Comparison of ENCODE assay signal across 8 cellular contexts in genomic region chr14:100155049-100155621, GRCh38. TPM values are rescaled to one million over a fixed set of nuclear protein-coding genes. Genes with fewer than 3 reads are reported as not detected.
DNase-seq lines count a peak whose midpoint lies in the region; ATAC-seq and TF ChIP-seq lines count a peak whose summit lies in the region.

No MANE protein-coding gene starts in this region.

- TF ChIP-seq POLR2A in thyroid gland (IDR thresholded peaks at IDR 0.05) = no peak

- H3K4me1 ChIP-seq in Caco-2 = peaks cover 13% of the 10 kb centered on the region; the same call in 1 of the 2 replicates
- H3K4me1 ChIP-seq in left ventricle myocardium inferior = peaks cover 15% of the 10 kb centered on the region
- peaks cover 47 to 75% of the 10 kb centered on the region in 2 donors for H3K4me1 ChIP-seq in thyroid gland

- POLR2A ChIA-PET in Caco-2 (lab: Charles Lee) (no interaction called here), WTC11 (lab: Charles Lee) (interaction anchor here (0.6 to 1.1 kb wide), 3 partner anchors 10 to 67 kb away, joined by 3 to 4 read pairs (median 3); no protein-coding TSS in a partner anchor)

- H3K9me3 Mint-ChIP-seq in Caco-2 (ENCODE audit: unreplicated experiment) = no peaks in the 10 kb centered on the region
- peaks cover 4% of the 10 kb centered on the region for H3K9me3 Mint-ChIP-seq in WTC11

- H3K36me3 ChIP-seq in Caco-2 (ENCODE audit: control insufficient read depth, insufficient read depth, low read length) = no peaks in the 10 kb centered on the region
- no peaks in the 10 kb centered on the region for H3K36me3 ChIP-seq in H7 (replicated peaks; ENCODE audit: control insufficient read depth, insufficient read depth, low read length)
- H3K36me3 ChIP-seq in left ventricle myocardium inferior = no peaks in the 10 kb centered on the region
- H3K36me3 ChIP-seq in thyroid gland = no peaks in the 10 kb centered on the region

- CTCF ChIA-PET in Caco-2 (lab: Charles Lee) = interaction anchor here (0.7 to 2.1 kb wide), 10 partner anchors 9 to 198 kb away, joined by 3 to 12 read pairs (median 4); no protein-coding TSS in a partner anchor
- CTCF ChIA-PET in WTC11 (lab: Charles Lee) = interaction anchor here (0.6 to 5.9 kb wide), 47 partner anchors 10 to 581 kb away, joined by 3 to 136 read pairs (median 6); partner anchors contain the start of gene CYP46A1

- intact Hi-C loops in Caco-2 (cut with micrococcal nuclease; ENCODE audit: unreplicated experiment) (loop anchor here (5.0 kb wide), 1 partner anchor 38 kb away; no protein-coding TSS in a partner anchor), left ventricle myocardium inferior (cut with micrococcal nuclease) (no loop called here), thyroid gland (cut with DNase I) (no loop called here)

- H3K27ac Mint-ChIP-seq in Caco-2 (ENCODE audit: unreplicated experiment) (no peak overlapping the region), WTC11 (no peak overlapping the region)

- DNase-seq in Caco-2 = peak in 1 of 2 experiments; percentile 55
- DNase-seq in H7 = peak; percentile 94
- peak; percentile 89 for DNase-seq in WTC11 (ENCODE audit: low spot score)
- DNase-seq in left ventricle myocardium inferior = no peak
- peak; percentile 76 to 82 for DNase-seq in thyroid gland
- no peak for DNase-seq in medulla oblongata (ENCODE audit: extremely low spot score)

- H3K27ac ChIP-seq in left ventricle myocardium inferior (replicated peaks) = no peak overlapping the region
- peak overlapping the region; percentile 65 to 82 (median 77) for H3K27ac ChIP-seq in thyroid gland

- TF ChIP-seq CTCF in Caco-2 (IDR thresholded peaks at IDR 0.05; ENCODE audit: insufficient read depth in 1 of 2, low read depth in 1 of 2, low read length in 1 of 2, severe bottlenecking in 1 of 2, unreplicated experiment in 1 of 2) (peak; percentile 61 to 64), WTC11 (IDR thresholded peaks at IDR 0.05) (peak; percentile 84), left ventricle myocardium inferior (IDR thresholded peaks at IDR 0.05; ENCODE audit: borderline replicate concordance) (peak; percentile 50), thyroid gland (IDR thresholded peaks at IDR 0.05) (peak in 5 of 6 experiments; percentile 39 to 86 (median 57))

- H3K4me3 Mint-ChIP-seq in Caco-2 (ENCODE audit: unreplicated experiment) (no peak overlapping the region), WTC11 (no peak overlapping the region)

- H3K9me3 ChIP-seq in Caco-2 (0 out of 2 replicates have a peak, but pooled peaks cover 3% of the 10 kb centered on the region), left ventricle myocardium inferior (replicated peaks) (peaks cover 13% of the 10 kb centered on the region), thyroid gland (no peaks in the 10 kb centered on the region)

- ATAC-seq in WTC11 (peak; percentile 69), HG02759 (IDR thresholded peaks at IDR 0.05; ENCODE audit: unreplicated experiment) (no peak), GM21367 (IDR thresholded peaks at IDR 0.05; ENCODE audit: unreplicated experiment) (no peak)

- no peaks in the 10 kb centered on the region for H3K27me3 Mint-ChIP-seq in Caco-2 (ENCODE audit: insufficient read depth, unreplicated experiment)
- peaks cover 50% of the 10 kb centered on the region for H3K27me3 Mint-ChIP-seq in WTC11 (ENCODE audit: low read depth)

- H3K4me3 ChIP-seq in Caco-2 (ENCODE audit: low read depth, low read length) = no peak overlapping the region
- no peak overlapping the region for H3K4me3 ChIP-seq in H7 (ENCODE audit: insufficient read depth, low read depth, low read length)
- no peak overlapping the region for H3K4me3 ChIP-seq in left ventricle myocardium inferior
- no peak overlapping the region for H3K4me3 ChIP-seq in thyroid gland (replicated peaks in 1 of 3)

- 37 to 50% methylated on average over 8 of the region's 8 CpGs for WGBS in thyroid gland, 2 donors

- H3K36me3 Mint-ChIP-seq in Caco-2 (ENCODE audit: insufficient read depth, unreplicated experiment) (no peaks in the 10 kb centered on the region), WTC11 (peaks cover 3% of the 10 kb centered on the region; the same call in 1 of the 2 replicates)

- no TSS peak for BruUV-seq in Caco-2 (replicated peaks; lab: Mats Ljungman, UMichigan)

- H3K4me1 Mint-ChIP-seq in Caco-2 (ENCODE audit: low read depth, unreplicated experiment) (no peaks in the 10 kb centered on the region), WTC11 (peaks cover 9% of the 10 kb centered on the region; the same call in 1 of the 2 replicates)

- H3K27me3 ChIP-seq in Caco-2 (replicated peaks; ENCODE audit: control insufficient read depth, insufficient read depth, low read length) (no peaks in the 10 kb centered on the region), H7 (ENCODE audit: control insufficient read depth, insufficient read depth, low read length) (peaks cover 34% of the 10 kb centered on the region), left ventricle myocardium inferior (ENCODE audit: low read depth) (peaks cover 71% of the 10 kb centered on the region), thyroid gland (no peaks in the 10 kb centered on the region)

TF ChIP-seq in WTC11, 78 proteins besides CTCF, POLR2A, EP300 and RAD21 (continues in another document):
- TF ChIP-seq ZNF317 (CRISPR knock-in tag; IDR thresholded peaks at IDR 0.05; ENCODE audit: borderline replicate concordance, low read depth) (no peak), GABPB1 (CRISPR knock-in tag; IDR thresholded peaks at IDR 0.05) (no peak), SOX15 (CRISPR knock-in tag; IDR thresholded peaks at IDR 0.05) (no peak), MAX (CRISPR knock-in tag; IDR thresholded peaks at IDR 0.05) (peak; percentile 34; the same call in 1 of the 2 replicates), FOXP1 (CRISPR knock-in tag; IDR thresholded peaks at IDR 0.05; ENCODE audit: borderline replicate concordance) (no peak), ETV6 (CRISPR knock-in tag; IDR thresholded peaks at IDR 0.05) (peak; percentile 55; the same call in 1 of the 2 replicates), SP1 (CRISPR knock-in tag; conservative IDR thresholded peaks at IDR 0.05) (0 out of 2 replicates have a peak, but pooled peaks have one; percentile 33), ZNF416 (CRISPR knock-in tag; IDR thresholded peaks at IDR 0.05) (no peak), PREB (CRISPR knock-in tag; IDR thresholded peaks at IDR 0.05; ENCODE audit: borderline replicate concordance) (no peak), ZBTB43 (CRISPR knock-in tag; IDR thresholded peaks at IDR 0.05) (no peak)
- TF ChIP-seq, protein P1, sequence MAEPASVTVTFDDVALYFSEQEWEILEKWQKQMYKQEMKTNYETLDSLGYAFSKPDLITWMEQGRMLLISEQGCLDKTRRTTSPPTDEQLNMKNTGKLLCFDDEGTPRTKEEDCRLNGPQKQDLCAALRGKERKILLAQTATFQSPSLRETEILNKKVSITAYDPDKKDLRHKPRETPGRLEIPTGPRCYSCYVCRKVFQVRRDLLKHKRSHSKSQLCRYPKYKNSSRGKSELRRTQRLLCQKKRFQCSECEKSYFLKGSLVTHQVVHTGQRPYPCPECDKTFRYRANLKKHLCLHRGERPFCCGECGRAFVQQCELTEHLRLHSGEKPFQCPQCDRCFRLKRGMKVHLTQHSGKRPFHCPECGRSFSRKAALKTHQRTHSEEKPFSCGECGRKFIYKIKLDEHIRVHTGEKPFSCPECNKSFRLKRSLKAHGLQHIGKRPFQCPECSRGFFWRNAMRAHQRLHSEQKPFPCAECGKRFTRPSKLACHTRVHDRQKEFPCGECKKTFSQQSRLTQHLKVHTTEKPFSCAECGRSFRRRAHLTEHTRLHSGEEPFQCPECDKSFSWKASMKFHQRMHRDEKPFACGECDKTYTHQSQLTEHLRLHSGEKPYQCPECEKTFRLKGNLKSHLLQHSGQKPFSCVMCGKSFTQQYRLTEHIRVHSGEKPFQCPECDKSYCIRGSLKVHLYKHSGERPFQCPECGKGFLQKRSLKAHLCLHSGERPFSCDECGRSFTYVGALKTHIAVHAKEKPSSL (CRISPR knock-in tag; conservative IDR thresholded peaks at IDR 0.05) = no peak

RNA-seq across cellular contexts. Expression of gene DEGS2, which starts 4.3 kb away (rescaled TPM):
- 3.8 and 5.1 TPM in 2 replicates for total RNA-seq in Caco-2 (2022)
- total RNA-seq in H7 (2014; rRNA removed; shearing (Covaris generic)) = not detected in 2 replicates
- 0.53 to 1.6 TPM (median 0.55 TPM) in 3 replicates for total RNA-seq in WTC11 (2021)
- total RNA-seq in left ventricle myocardium inferior = not detected
- 1 to 10 TPM in 3 of 4 donors, under 1 TPM in 1; 0.54 to 7.6 (median 3.6) TPM for total RNA-seq in thyroid gland

Comparison
In these comparisons a context has a peak if more than half of its experiments do, and no peak if none do; other contexts are left out.
1. DNase-seq: peak in H7 (single experiment), WTC11 (single experiment) and thyroid gland (2 of 2); none in left ventricle myocardium inferior (single experiment) and medulla oblongata (single experiment).
2. Peak in every context shown above with its lines, with median percentiles within 50 percentile points of each other: CTCF ChIP-seq.